ENCODE assay signal across 18 cellular contexts in the genomic region with DNA sequence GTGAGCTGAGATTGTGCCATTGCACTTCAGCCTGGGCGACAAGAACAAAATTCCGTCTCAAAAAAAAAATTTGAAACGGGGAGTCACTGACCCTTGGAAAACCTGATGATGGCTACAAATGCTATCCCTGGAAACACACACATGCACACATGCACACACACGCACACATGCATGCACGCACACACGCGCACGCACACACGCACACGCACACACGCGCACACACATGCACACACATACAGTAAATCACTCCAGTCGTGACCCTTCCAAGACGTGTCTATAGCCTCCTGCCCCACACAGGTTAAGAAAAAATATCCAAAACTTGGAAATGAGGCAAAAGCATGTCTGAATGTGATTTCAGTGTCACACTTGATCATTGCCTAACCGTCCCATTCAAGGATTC. TPM values are rescaled to one million over a fixed set of nuclear protein-coding genes. Genes with fewer than 3 reads are reported as not detected.
DNase-seq lines count a peak whose midpoint lies in the region; ATAC-seq, FAIRE-seq and TF ChIP-seq lines count a peak whose summit lies in the region.
"Had no signal": no experiment of that assay in that cellular context is flagged by ENCODE, and none has a peak within 500 bp of the region (broad histone marks: within the 10 kb centered on the region; RNA-seq: fewer than 3 reads in every experiment).

No MANE protein-coding gene starts in this region.

- H3K4me3 ChIP-seq in left ventricle myocardium inferior, result no peak overlapping the region
- no peak overlapping the region for H3K4me3 ChIP-seq in GM12878
- peak overlapping the region; percentile 49 for H3K4me3 ChIP-seq in trophoblast cell (ENCODE audit: low read depth, low read length)
- H3K4me3 ChIP-seq in MM.1S (ENCODE audit: low read length), result no peak overlapping the region
- H3K4me3 ChIP-seq in smooth muscle cell, result no peak overlapping the region
- H3K4me3 ChIP-seq: A549, HAP-1, K562 had no signal

- H2AFZ ChIP-seq in GM12878 (ENCODE audit: control insufficient read depth, low read depth, low read length), result no peak overlapping the region
- H2AFZ ChIP-seq in trophoblast cell (ENCODE audit: insufficient read depth, low read length, poor library complexity), result no peak overlapping the region
- H2AFZ ChIP-seq in MM.1S (ENCODE audit: low read length), result no peak overlapping the region
- no peak overlapping the region for H2AFZ ChIP-seq in smooth muscle cell (ENCODE audit: low read depth)

- H3K4me1 ChIP-seq in left ventricle myocardium inferior (peaks cover 14% of the 10 kb centered on the region), GM12878 (ENCODE audit: control insufficient read depth, insufficient read depth, low read length) (peaks cover 6% of the 10 kb centered on the region), trophoblast cell (ENCODE audit: control insufficient read depth in 1 of 2, insufficient read depth in 2 of 2, low read length in 2 of 2) (peaks cover 0 to 4% of the 10 kb centered on the region in 2 experiments), MM.1S (ENCODE audit: low read length) (no peaks in the 10 kb centered on the region), smooth muscle cell (ENCODE audit: low read depth) (peaks cover 7% of the 10 kb centered on the region)
- H3K4me1 ChIP-seq: A549 had no signal

- no peak overlapping the region for H3K23ac ChIP-seq in trophoblast cell (ENCODE audit: low read length)

- FAIRE-seq in GM12878 (lab: Jason Lieb, UNC), result no peak
- FAIRE-seq: A549, K562 had no signal

- no peak overlapping the region for H3K27ac ChIP-seq in left ventricle myocardium inferior (replicated peaks)
- no peak overlapping the region for H3K27ac ChIP-seq in GM12878 (ENCODE audit: control insufficient read depth, insufficient read depth)
- H3K27ac ChIP-seq in trophoblast cell (ENCODE audit: low read depth, low read length), result no peak overlapping the region
- H3K27ac ChIP-seq in MM.1S (ENCODE audit: low read length), result no peak overlapping the region
- no peak overlapping the region for H3K27ac ChIP-seq in smooth muscle cell (ENCODE audit: low read depth)
- H3K27ac ChIP-seq: 22Rv1, A549, HL-60 had no signal

- RAD21 ChIA-PET in GM12878 (lab: Charles Lee; ENCODE audit: unreplicated experiment), result no interaction called here

- in situ Hi-C loops in GM12878 (cut with MboI), result no loop called here

- no peak overlapping the region for H2BK5ac ChIP-seq in trophoblast cell (ENCODE audit: low read depth, low read length, poor library complexity)

- H4K8ac ChIP-seq in trophoblast cell (ENCODE audit: low read depth, low read length), result no peak overlapping the region

- SMC1A ChIA-PET in GM12878 (lab: Charles Lee; ENCODE audit: uncharacterized antibody, unreplicated experiment), result no interaction called here

- H3F3A ChIP-seq in MM.1S (ENCODE audit: insufficient read depth, low read length) (peaks cover 9% of the 10 kb centered on the region), smooth muscle cell (ENCODE audit: low read depth) (no peaks in the 10 kb centered on the region)

- 75% methylated on average over 15 of the region's 15 CpGs for WGBS in GM12878 (ENCODE audit: insufficient coverage, insufficient replicate concordance, low lambda C conversion rate, missing lambda C conversion rate)
- WGBS in trophoblast cell (ENCODE audit: extremely low coverage, insufficient coverage, insufficient read length), result no CpG with 5 or more reads among the region's 15 CpGs
- 85% methylated on average over 15 of the region's 15 CpGs for WGBS in smooth muscle cell (ENCODE audit: low lambda C conversion rate)

- no peak overlapping the region for H3K14ac ChIP-seq in trophoblast cell (ENCODE audit: low read length)

- CTCF ChIA-PET in GM12878 (lab: Yijun Ruan, JAX), result no interaction called here

- no peak for ATAC-seq in Right ventricle myocardium superior (ENCODE audit: poor library complexity)
- no peak for ATAC-seq in GM12878
- no peak for ATAC-seq in GM18873 (IDR thresholded peaks at IDR 0.05; ENCODE audit: low FRiP score, unreplicated experiment)

- TF ChIP-seq RAD21 in GM12878 (IDR thresholded peaks at IDR 0.05; ENCODE audit: insufficient read depth, low read depth, low read length), result no peak

- H3K79me1 ChIP-seq in trophoblast cell (ENCODE audit: low read length), result no peaks in the 10 kb centered on the region

- H3K4me2 ChIP-seq in GM12878 (ENCODE audit: control insufficient read depth, insufficient read depth) (no peak overlapping the region), trophoblast cell (ENCODE audit: low read length) (no peak overlapping the region), MM.1S (ENCODE audit: low read depth, low read length) (no peak overlapping the region), smooth muscle cell (no peak overlapping the region)
- H3K4me2 ChIP-seq: A549 had no signal

- no peak for TF ChIP-seq EP300 in GM12878 (IDR thresholded peaks at IDR 0.05; ENCODE audit: borderline replicate concordance in 1 of 2, control insufficient read depth in 1 of 2, low read depth in 2 of 2, low read length in 2 of 2)

- no peak overlapping the region for H4K91ac ChIP-seq in trophoblast cell (ENCODE audit: low read depth, low read length)

- H4K20me1 ChIP-seq in GM12878 (ENCODE audit: control insufficient read depth, insufficient read depth) (no peaks in the 10 kb centered on the region), MM.1S (ENCODE audit: insufficient read depth, low read length) (no peaks in the 10 kb centered on the region), smooth muscle cell (ENCODE audit: low read depth) (no peaks in the 10 kb centered on the region)

- H2AK5ac ChIP-seq in trophoblast cell (ENCODE audit: low read length), result no peak overlapping the region

- no peak overlapping the region for H2BK12ac ChIP-seq in trophoblast cell (ENCODE audit: low read length)

- POLR2A ChIA-PET in GM12878 (lab: Charles Lee), result no interaction called here

- no peaks in the 10 kb centered on the region for H3K36me3 ChIP-seq in left ventricle myocardium inferior
- H3K36me3 ChIP-seq in GM12878 (ENCODE audit: control insufficient read depth in 2 of 2, insufficient read depth in 2 of 2, low read length in 1 of 2), result no peaks in the 10 kb centered on the region
- H3K36me3 ChIP-seq in trophoblast cell (ENCODE audit: control insufficient read depth in 1 of 2, insufficient read depth in 2 of 2, low read length in 2 of 2), result no peaks in the 10 kb centered on the region
- no peaks in the 10 kb centered on the region for H3K36me3 ChIP-seq in MM.1S (replicated peaks; ENCODE audit: insufficient read depth, low read length)
- H3K36me3 ChIP-seq in smooth muscle cell (ENCODE audit: low read depth), result no peaks in the 10 kb centered on the region
- H3K36me3 ChIP-seq: HAP-1 had no signal

- no peak overlapping the region for H3K4ac ChIP-seq in trophoblast cell (ENCODE audit: low read depth, low read length)

- H3K27me3 ChIP-seq in left ventricle myocardium inferior (ENCODE audit: low read depth) (no peaks in the 10 kb centered on the region), GM12878 (replicated peaks in 1 of 2; ENCODE audit: control insufficient read depth in 2 of 2, insufficient read depth in 2 of 2, low read length in 1 of 2) (no peaks in the 10 kb centered on the region), trophoblast cell (ENCODE audit: insufficient read depth, low read length) (peaks cover 8% of the 10 kb centered on the region), MM.1S (replicated peaks; ENCODE audit: insufficient read depth, low read length) (no peaks in the 10 kb centered on the region), smooth muscle cell (ENCODE audit: low read depth) (peaks cover 66% of the 10 kb centered on the region)

- H3K79me2 ChIP-seq in GM12878 (ENCODE audit: control insufficient read depth, insufficient read depth, low read length) (no peaks in the 10 kb centered on the region), trophoblast cell (ENCODE audit: control insufficient read depth, insufficient read depth, low read length, poor library complexity) (no peaks in the 10 kb centered on the region), MM.1S (ENCODE audit: low read length) (no peaks in the 10 kb centered on the region), smooth muscle cell (ENCODE audit: low read depth) (no peaks in the 10 kb centered on the region)

- intact Hi-C loops in Right ventricle myocardium superior (cut with DNase I) (no loop called here), left ventricle myocardium inferior (cut with micrococcal nuclease) (no loop called here), GM12878 (cut with micrococcal nuclease; ENCODE audit: unreplicated experiment) (loop anchor here (10.0 kb wide), 2 partner anchors 206 to 214 kb away; no protein-coding TSS in a partner anchor)

- no peak overlapping the region for H3K9ac ChIP-seq in GM12878 (ENCODE audit: control insufficient read depth, insufficient read depth, low read length)
- no peak overlapping the region for H3K9ac ChIP-seq in trophoblast cell (ENCODE audit: low read length)
- no peak overlapping the region for H3K9ac ChIP-seq in MM.1S (ENCODE audit: low read length)
- no peak overlapping the region for H3K9ac ChIP-seq in smooth muscle cell (ENCODE audit: low read depth)

- no peaks in the 10 kb centered on the region for H3K9me3 ChIP-seq in left ventricle myocardium inferior (replicated peaks)
- H3K9me3 ChIP-seq in GM12878 (replicated peaks; ENCODE audit: control insufficient read depth, insufficient read depth, low read length), result no peaks in the 10 kb centered on the region
- H3K9me3 ChIP-seq in trophoblast cell (ENCODE audit: insufficient read depth, low read depth, low read length), result peaks cover 6% of the 10 kb centered on the region
- no peaks in the 10 kb centered on the region for H3K9me3 ChIP-seq in MM.1S (replicated peaks; ENCODE audit: insufficient read depth, low read length)
- no peaks in the 10 kb centered on the region for H3K9me3 ChIP-seq in smooth muscle cell (replicated peaks; ENCODE audit: low read depth)
- H3K9me3 ChIP-seq: A549, HAP-1 had no signal

- H4K12ac ChIP-seq in trophoblast cell (ENCODE audit: low read depth, low read length), result no peak overlapping the region

- DNase-seq in Right ventricle myocardium superior, result peak; percentile 11
- no peak for DNase-seq in left ventricle myocardium inferior
- DNase-seq in GM12878 (ENCODE audit: low read depth, low spot score), result no peak
- no peak for DNase-seq in trophoblast cell
- DNase-seq in MM.1S, result no peak
- DNase-seq in smooth muscle cell (lab: John Stamatoyannopoulos, UW; ENCODE audit: unreplicated experiment), result no peak
- DNase-seq: AML-193; CD4-positive, alpha-beta memory T cell; DMS153; DMS79; GDM1; IMR-90 had no signal

- TF ChIP-seq POLR2A in GM12878 (IDR thresholded peaks at IDR 0.05; ENCODE audit: low read depth, low read length), result no peak

- H3K18ac ChIP-seq in trophoblast cell (ENCODE audit: low read length), result no peak overlapping the region

- TF ChIP-seq CTCF in left ventricle myocardium inferior (IDR thresholded peaks at IDR 0.05; ENCODE audit: borderline replicate concordance), result no peak
- no peak for TF ChIP-seq CTCF in GM12878 (IDR thresholded peaks at IDR 0.05 in 2 of 3, conservative IDR thresholded peaks at IDR 0.05 in 1 of 3; ENCODE audit: control insufficient read depth in 2 of 3, extremely low read depth in 1 of 3, insufficient read depth in 1 of 3, low read depth in 3 of 3, low read length in 3 of 3)
- TF ChIP-seq CTCF in MM.1S (IDR thresholded peaks at IDR 0.05; ENCODE audit: low read length), result no peak
- TF ChIP-seq CTCF in smooth muscle cell (IDR thresholded peaks at IDR 0.05; ENCODE audit: borderline replicate concordance, insufficient read depth, poor library complexity, severe bottlenecking), result no peak

- no TSS peak for BruUV-seq in GM12878 (replicated peaks; lab: Mats Ljungman, UMichigan)

- H2BK120ac ChIP-seq in trophoblast cell (ENCODE audit: insufficient read depth, low read length, poor library complexity), result no peak overlapping the region

- H3K9me2 ChIP-seq in MM.1S (replicated peaks; ENCODE audit: insufficient read depth, low read length), result no peaks in the 10 kb centered on the region

RNA-seq across cellular contexts. Expression of a gene that starts 6.7 kb away (rescaled TPM):
- 77.1 TPM for total RNA-seq in Right ventricle myocardium superior
- 73.1 TPM for total RNA-seq in left ventricle myocardium inferior
- total RNA-seq in GM12878 (2013; cell fraction: nucleolus; rRNA removed), result 11.0 and 15.9 TPM in 2 replicates
- 6.6 and 7.6 TPM in 2 replicates for total RNA-seq in GM12878 (2014; rRNA removed)
- 7.0 and 7.5 TPM in 2 replicates for total RNA-seq in GM12878 (2014; rRNA removed; fragmentation: Illumina TruSeq; extraction: Trizol)
- 17.5 and 17.8 TPM in 2 replicates for total RNA-seq in GM12878 (2021)
- 6.4 TPM for polyA plus RNA-seq in GM12878 (2011; ENCODE audit: low read depth)
- 2.5 and 4.5 TPM in 2 replicates for polyA plus RNA-seq in GM12878 (2011; rRNA removed)
- 3.3 and 4.3 TPM in 2 replicates for polyA plus RNA-seq in GM12878 (2011; cell fraction: cytosol; rRNA removed)
- 5.9 and 8.1 TPM in 2 replicates for polyA plus RNA-seq in GM12878 (2011; cell fraction: nucleus; rRNA removed)
- 4.9 and 7.9 TPM in 2 replicates for polyA plus RNA-seq in GM12878 (2012)
- 7.4 and 10.9 TPM in 2 replicates for polyA plus RNA-seq in GM12878 (2014; fragmentation: Illumina TruSeq; extraction: Trizol)
- polyA plus RNA-seq in GM12878 (2014; fragmentation: Nextera tagmentation; extraction: Ambion mirVana), result 1 to 10 TPM; 1.1 to 2.1 TPM
- polyA plus RNA-seq in GM12878 (2014; rRNA removed), result 7.9 and 9.6 TPM in 2 replicates
- 1 to 10 TPM; 4.9 to 5.4 TPM for polyA plus RNA-seq in GM12878 (2016; fragmentation: Nextera tagmentation; extraction: Ambion mirVana)
- polyA minus RNA-seq in GM12878 (2011; rRNA and poly(A)+ RNA removed), result 7.9 and 11.6 TPM in 2 replicates
- 4.8 and 6.0 TPM in 2 replicates for polyA minus RNA-seq in GM12878 (2011; cell fraction: cytosol; rRNA and poly(A)+ RNA removed)
- polyA minus RNA-seq in GM12878 (2011; cell fraction: nucleus; rRNA and poly(A)+ RNA removed), result 2.4 and 5.0 TPM in 2 replicates
- 0.17 and 0.21 TPM in 2 replicates for polyA plus RNA-seq in trophoblast cell (2013)
- 1.7 and 1.9 TPM in 2 replicates for total RNA-seq in smooth muscle cell
- polyA plus RNA-seq in smooth muscle cell, result 0.24 and 0.98 TPM in 2 replicates

RNA-seq across cellular contexts. Expression of a gene that starts 55.2 kb away (rescaled TPM):
- 124 TPM for total RNA-seq in Right ventricle myocardium superior
- total RNA-seq in left ventricle myocardium inferior, result 121 TPM
- 18.4 and 19.7 TPM in 2 replicates for total RNA-seq in GM12878 (2013; cell fraction: nucleolus; rRNA removed)
- total RNA-seq in GM12878 (2014; rRNA removed), result 113 and 127 TPM in 2 replicates
- 92.1 and 102 TPM in 2 replicates for total RNA-seq in GM12878 (2014; rRNA removed; fragmentation: Illumina TruSeq; extraction: Trizol)
- total RNA-seq in GM12878 (2021), result 96.5 and 102 TPM in 2 replicates
- 31.3 TPM for polyA plus RNA-seq in GM12878 (2011; ENCODE audit: low read depth)
- 85.8 and 131 TPM in 2 replicates for polyA plus RNA-seq in GM12878 (2011; rRNA removed)
- 75.5 and 105 TPM in 2 replicates for polyA plus RNA-seq in GM12878 (2011; cell fraction: cytosol; rRNA removed)
- polyA plus RNA-seq in GM12878 (2011; cell fraction: nucleus; rRNA removed), result 58.2 and 61.3 TPM in 2 replicates
- 70.0 and 75.5 TPM in 2 replicates for polyA plus RNA-seq in GM12878 (2012)
- 69.3 and 86.6 TPM in 2 replicates for polyA plus RNA-seq in GM12878 (2014; fragmentation: Illumina TruSeq; extraction: Trizol)
- polyA plus RNA-seq in GM12878 (2014; fragmentation: Nextera tagmentation; extraction: Ambion mirVana), result 100 to 1,000 TPM; 194 to 283 TPM
- polyA plus RNA-seq in GM12878 (2014; rRNA removed), result 129 and 140 TPM in 2 replicates
- 100 to 1,000 TPM; 247 to 256 TPM for polyA plus RNA-seq in GM12878 (2016; fragmentation: Nextera tagmentation; extraction: Ambion mirVana)
- polyA minus RNA-seq in GM12878 (2011; rRNA and poly(A)+ RNA removed), result 37.8 and 45.4 TPM in 2 replicates
- polyA minus RNA-seq in GM12878 (2011; cell fraction: cytosol; rRNA and poly(A)+ RNA removed), result 17.0 and 25.8 TPM in 2 replicates
- polyA minus RNA-seq in GM12878 (2011; cell fraction: nucleus; rRNA and poly(A)+ RNA removed), result 24.1 and 43.1 TPM in 2 replicates
- polyA plus RNA-seq in trophoblast cell (2013), result 47.9 and 49.0 TPM in 2 replicates
- 41.2 and 49.3 TPM in 2 replicates for total RNA-seq in smooth muscle cell
- polyA plus RNA-seq in smooth muscle cell, result 110 and 116 TPM in 2 replicates

RNA-seq across cellular contexts. Expression of a gene that starts 55.3 kb away (rescaled TPM):
- total RNA-seq in Right ventricle myocardium superior (13.5 TPM), left ventricle myocardium inferior (13.2 TPM), GM12878 (2014; rRNA removed) (7.5 and 7.8 TPM in 2 replicates), GM12878 (2014; rRNA removed; fragmentation: Illumina TruSeq; extraction: Trizol) (6.3 and 7.4 TPM in 2 replicates), GM12878 (2021) (17.1 and 20.1 TPM in 2 replicates), smooth muscle cell (9.5 and 13.3 TPM in 2 replicates)
- 29.3 and 43.7 TPM in 2 replicates for total RNA-seq in GM12878 (2013; cell fraction: nucleolus; rRNA removed)
- polyA plus RNA-seq in GM12878 (2011; ENCODE audit: low read depth), result 3.4 TPM
- polyA plus RNA-seq in GM12878 (2011; rRNA removed) (7.6 and 12.8 TPM in 2 replicates), GM12878 (2014; fragmentation: Illumina TruSeq; extraction: Trizol) (5.7 and 9.8 TPM in 2 replicates), GM12878 (2014; fragmentation: Nextera tagmentation; extraction: Ambion mirVana) (1 to 10 TPM; 1.4 to 1.6 TPM), GM12878 (2014; rRNA removed) (13.4 and 13.9 TPM in 2 replicates), GM12878 (2016; fragmentation: Nextera tagmentation; extraction: Ambion mirVana) (10 to 100 TPM; 12.6 to 13.2 TPM), smooth muscle cell (12.1 and 13.2 TPM in 2 replicates)
- 8.4 and 10.5 TPM in 2 replicates for polyA plus RNA-seq in GM12878 (2011; cell fraction: cytosol; rRNA removed)
- 56.2 and 70.0 TPM in 2 replicates for polyA plus RNA-seq in GM12878 (2011; cell fraction: nucleus; rRNA removed)
- polyA plus RNA-seq in GM12878 (2012), result 6.9 and 7.0 TPM in 2 replicates
- polyA minus RNA-seq in GM12878 (2011; rRNA and poly(A)+ RNA removed), result 9.9 and 13.0 TPM in 2 replicates
- polyA minus RNA-seq in GM12878 (2011; cell fraction: cytosol; rRNA and poly(A)+ RNA removed), result 5.6 and 6.4 TPM in 2 replicates
- polyA minus RNA-seq in GM12878 (2011; cell fraction: nucleus; rRNA and poly(A)+ RNA removed), result 19.2 and 31.2 TPM in 2 replicates
- 6.2 and 6.6 TPM in 2 replicates for polyA plus RNA-seq in trophoblast cell (2013)
